8 cellular contexts compared by ENCODE assay signal in genomic region chr2:177397501-177398289, GRCh38. TPM values are rescaled to one million over a fixed set of nuclear protein-coding genes. Genes with fewer than 3 reads are reported as not detected.
A peak's percentile ranks its signal among the peaks of the same experiment; 100 is the strongest.
DNase-seq lines count a peak whose midpoint lies in the region; ATAC-seq lines count a peak whose summit lies in the region.
"Had no signal": no experiment of that assay in that cellular context is flagged by ENCODE, and none has a peak within 500 bp of the region (broad histone marks: within the 10 kb centered on the region; RNA-seq: fewer than 3 reads in every experiment).

No MANE protein-coding gene starts in this region.

- H3K4me3 Mint-ChIP-seq in activated T-helper 1 cell treated with anti-CD3 and anti-CD28 coated beads, Interleukin-12 subunit alpha, Interleukin-12 subunit beta, Interleukin-2, Interleukin-4 antibody, amounts not matched to agents 30 ng/mL and 10 ng/mL and 1 ng/mL, durations not matched to agents 14 hours and 24 hours and 36 hours = no peak overlapping the region
- H3K4me3 Mint-ChIP-seq in stimulated activated naive CD8-positive, alpha-beta T cell treated with anti-CD3 and anti-CD28 coated beads, Interleukin-15, amount 100 ng/mL, for 72 hours = peak overlapping the region; percentile 24 to 60

- peaks cover 22% of the 10 kb centered on the region for H3K36me3 Mint-ChIP-seq in activated T-helper 1 cell treated with anti-CD3 and anti-CD28 coated beads, Interleukin-12 subunit alpha, Interleukin-12 subunit beta, Interleukin-2, Interleukin-4 antibody, amounts not matched to agents 30 ng/mL and 10 ng/mL and 1 ng/mL, durations not matched to agents 14 hours and 24 hours and 36 hours (ENCODE audit: low read depth)

- peak overlapping the region; percentile 15 for H3K27ac Mint-ChIP-seq in activated T-helper 1 cell treated with anti-CD3 and anti-CD28 coated beads, Interleukin-12 subunit alpha, Interleukin-12 subunit beta, Interleukin-2, Interleukin-4 antibody, amounts not matched to agents 30 ng/mL and 10 ng/mL and 1 ng/mL, durations not matched to agents 14 hours and 24 hours and 36 hours
- peak overlapping the region; percentile 17 to 23 for H3K27ac Mint-ChIP-seq in stimulated activated naive CD8-positive, alpha-beta T cell treated with anti-CD3 and anti-CD28 coated beads, Interleukin-15, amount 100 ng/mL, for 72 hours

- no peaks in the 10 kb centered on the region for H3K27me3 Mint-ChIP-seq in activated T-helper 1 cell treated with anti-CD3 and anti-CD28 coated beads, Interleukin-12 subunit alpha, Interleukin-12 subunit beta, Interleukin-2, Interleukin-4 antibody, amounts not matched to agents 30 ng/mL and 10 ng/mL and 1 ng/mL, durations not matched to agents 14 hours and 24 hours and 36 hours (ENCODE audit: insufficient read depth)
- no peaks in the 10 kb centered on the region for H3K27me3 Mint-ChIP-seq in stimulated activated naive CD8-positive, alpha-beta T cell treated with anti-CD3 and anti-CD28 coated beads, Interleukin-15, amount 100 ng/mL, for 72 hours

- H3K9me3 Mint-ChIP-seq in activated T-helper 1 cell treated with anti-CD3 and anti-CD28 coated beads, Interleukin-12 subunit alpha, Interleukin-12 subunit beta, Interleukin-2, Interleukin-4 antibody, amounts not matched to agents 30 ng/mL and 10 ng/mL and 1 ng/mL, durations not matched to agents 14 hours and 24 hours and 36 hours = no peaks in the 10 kb centered on the region
- H3K9me3 Mint-ChIP-seq in stimulated activated naive CD8-positive, alpha-beta T cell treated with anti-CD3 and anti-CD28 coated beads, Interleukin-15, amount 100 ng/mL, for 72 hours = no peaks in the 10 kb centered on the region

- ATAC-seq in left ventricle myocardium superior (peak; percentile 51), HG03097 (IDR thresholded peaks at IDR 0.05; ENCODE audit: low FRiP score, unreplicated experiment) (no peak)
- peak; percentile 44 for ATAC-seq in stimulated activated naive CD8-positive, alpha-beta T cell treated with anti-CD3 and anti-CD28 coated beads, Interleukin-15, amount 100 ng/mL, for 72 hours

- intact Hi-C loops in activated T-helper 1 cell treated with anti-CD3 and anti-CD28 coated beads, Interleukin-12 subunit alpha, Interleukin-12 subunit beta, Interleukin-2, Interleukin-4 antibody, amounts not matched to agents 30 ng/mL and 10 ng/mL and 1 ng/mL, durations not matched to agents 14 hours and 24 hours and 36 hours (cut with micrococcal nuclease) = no loop called here
- intact Hi-C loops in left ventricle myocardium superior (cut with micrococcal nuclease) = no loop called here

- DNase-seq in HK-2 (ENCODE audit: unreplicated experiment) = peak; percentile 55
- no peak for DNase-seq in activated T-helper 1 cell treated with anti-CD3 and anti-CD28 coated beads, Interleukin-12 subunit alpha, Interleukin-12 subunit beta, Interleukin-2, Interleukin-4 antibody, amounts not matched to agents 30 ng/mL and 10 ng/mL and 1 ng/mL, durations not matched to agents 14 hours and 24 hours and 36 hours (ENCODE audit: low spot score)
- DNase-seq in left ventricle myocardium superior = no peak
- DNase-seq in stimulated activated naive CD8-positive, alpha-beta T cell treated with anti-CD3 and anti-CD28 coated beads, Interleukin-15, amount 100 ng/mL, for 72 hours = no peak
- DNase-seq in mucosa of gallbladder (ENCODE audit: low spot score) = no peak
- DNase-seq in SKM-1 treated with dmso at 0.1 percent for 144 hours (lab: John Stamatoyannopoulos, UW; ENCODE audit: unreplicated experiment) = no peak
- DNase-seq: Karpas-422 had no signal

- peaks cover 72% of the 10 kb centered on the region for H3K4me1 Mint-ChIP-seq in activated T-helper 1 cell treated with anti-CD3 and anti-CD28 coated beads, Interleukin-12 subunit alpha, Interleukin-12 subunit beta, Interleukin-2, Interleukin-4 antibody, amounts not matched to agents 30 ng/mL and 10 ng/mL and 1 ng/mL, durations not matched to agents 14 hours and 24 hours and 36 hours (ENCODE audit: low read depth)
- H3K4me1 Mint-ChIP-seq in stimulated activated naive CD8-positive, alpha-beta T cell treated with anti-CD3 and anti-CD28 coated beads, Interleukin-15, amount 100 ng/mL, for 72 hours = peaks cover 72% of the 10 kb centered on the region

RNA-seq across cellular contexts. Expression of gene AGPS, which starts 5.1 kb away (rescaled TPM):
- 70.1 and 71.8 TPM in 2 replicates for total RNA-seq in activated T-helper 1 cell treated with anti-CD3 and anti-CD28 coated beads, Interleukin-12 subunit alpha, Interleukin-12 subunit beta, Interleukin-2, Interleukin-4 antibody, amounts not matched to agents 30 ng/mL and 10 ng/mL and 1 ng/mL, durations not matched to agents 14 hours and 24 hours and 36 hours
- total RNA-seq in left ventricle myocardium superior (33.4 TPM), mucosa of gallbladder (34.5 TPM)
